12 cellular contexts compared by ENCODE assay signal in genomic region chr3:57062119-57062631, GRCh38. TPM values are rescaled to one million over a fixed set of nuclear protein-coding genes. Genes with fewer than 3 reads are reported as not detected.
DNase-seq lines count a peak whose midpoint lies in the region; ATAC-seq and TF ChIP-seq lines count a peak whose summit lies in the region.
"Had no signal": no experiment of that assay in that cellular context is flagged by ENCODE, and none has a peak within 500 bp of the region (broad histone marks: within the 10 kb centered on the region; RNA-seq: fewer than 3 reads in every experiment).

No MANE protein-coding gene starts in this region.

- H3K36me3 ChIP-seq in thyroid gland, result no peaks in the 10 kb centered on the region

- H3K9me3 Mint-ChIP-seq in dendritic cell treated with granulocyte-macrophage colony-stimulating factor and Interleukin-4, amounts not matched to agents 40 ng/mL and 50 ng/mL, for 4 days, result no peaks in the 10 kb centered on the region
- H3K9me3 Mint-ChIP-seq: activated naive CD8-positive, alpha-beta T cell treated with anti-CD3 and anti-CD28 coated beads for 36 hours had no signal

- H3K4me1 Mint-ChIP-seq in dendritic cell treated with granulocyte-macrophage colony-stimulating factor and Interleukin-4, amounts not matched to agents 40 ng/mL and 50 ng/mL, for 4 days (ENCODE audit: low read depth), result peaks cover 65% of the 10 kb centered on the region
- H3K4me1 Mint-ChIP-seq: activated naive CD8-positive, alpha-beta T cell treated with anti-CD3 and anti-CD28 coated beads for 36 hours had no signal

- peak overlapping the region; percentile 73 for H3K27ac Mint-ChIP-seq in dendritic cell treated with granulocyte-macrophage colony-stimulating factor and Interleukin-4, amounts not matched to agents 40 ng/mL and 50 ng/mL, for 4 days
- H3K27ac Mint-ChIP-seq: activated CD4-positive, alpha-beta T cell treated with anti-CD3 and anti-CD28 coated beads for 36 hours; activated naive CD8-positive, alpha-beta T cell treated with anti-CD3 and anti-CD28 coated beads for 36 hours had no signal

- H3K36me3 Mint-ChIP-seq in dendritic cell treated with granulocyte-macrophage colony-stimulating factor and Interleukin-4, amounts not matched to agents 40 ng/mL and 50 ng/mL, for 4 days (ENCODE audit: low read depth), result no peaks in the 10 kb centered on the region
- H3K36me3 Mint-ChIP-seq: activated naive CD8-positive, alpha-beta T cell treated with anti-CD3 and anti-CD28 coated beads for 36 hours had no signal

- no peaks in the 10 kb centered on the region for H3K27me3 Mint-ChIP-seq in dendritic cell treated with granulocyte-macrophage colony-stimulating factor and Interleukin-4, amounts not matched to agents 40 ng/mL and 50 ng/mL, for 4 days
- H3K27me3 Mint-ChIP-seq: activated CD4-positive, alpha-beta T cell treated with anti-CD3 and anti-CD28 coated beads for 36 hours had no signal

- H3K27me3 ChIP-seq in layer of hippocampus (ENCODE audit: control insufficient read depth, insufficient read depth, low read length) (no peaks in the 10 kb centered on the region), thyroid gland (no peaks in the 10 kb centered on the region)

- DNase-seq in Kasumi-1 (lab: John Stamatoyannopoulos, UW), result peak; percentile 21
- DNase-seq in thyroid gland, result peak; percentile 86 to 88
- DNase-seq in NCI-H2081 treated with DMSO at 0.1 percent for 48 hours (lab: John Stamatoyannopoulos, UW), result no peak
- DNase-seq: activated CD4-positive, alpha-beta T cell treated with anti-CD3 and anti-CD28 coated beads for 36 hours; activated naive CD8-positive, alpha-beta T cell treated with anti-CD3 and anti-CD28 coated beads for 36 hours; erythroblast; NCI-H146 had no signal

- TF ChIP-seq CTCF in thyroid gland (IDR thresholded peaks at IDR 0.05), result no peak

- no peaks in the 10 kb centered on the region for H3K9me3 ChIP-seq in thyroid gland

- H3K27ac ChIP-seq in layer of hippocampus (ENCODE audit: low read depth, low read length) (peak overlapping the region; percentile 60), thyroid gland (peak overlapping the region in 2 of 3 donors; percentile 73 to 78)

- no peak overlapping the region for H3K4me3 Mint-ChIP-seq in dendritic cell treated with granulocyte-macrophage colony-stimulating factor and Interleukin-4, amounts not matched to agents 40 ng/mL and 50 ng/mL, for 4 days
- H3K4me3 Mint-ChIP-seq: activated CD4-positive, alpha-beta T cell treated with anti-CD3 and anti-CD28 coated beads for 36 hours; activated naive CD8-positive, alpha-beta T cell treated with anti-CD3 and anti-CD28 coated beads for 36 hours had no signal

- WGBS in thyroid gland, 2 donors, result 6 to 22% methylated on average over 6 to 9 of the region's 9 CpGs

- peaks cover 13 to 30% of the 10 kb centered on the region in 2 donors for H3K4me1 ChIP-seq in thyroid gland

- no peak overlapping the region for H3K4me3 ChIP-seq in thyroid gland (replicated peaks in 1 of 3)

- intact Hi-C loops in dendritic cell treated with granulocyte-macrophage colony-stimulating factor and Interleukin-4, amounts not matched to agents 40 ng/mL and 50 ng/mL, for 4 days (cut with micrococcal nuclease), result no loop called here
- intact Hi-C loops in thyroid gland (cut with DNase I), result no loop called here

- no peak for ATAC-seq in HG03565 (IDR thresholded peaks at IDR 0.05; ENCODE audit: unreplicated experiment)
- ATAC-seq in GM19351 (IDR thresholded peaks at IDR 0.05; ENCODE audit: unreplicated experiment), result no peak
- ATAC-seq: activated CD4-positive, alpha-beta T cell treated with anti-CD3 and anti-CD28 coated beads for 36 hours had no signal

- no peak for TF ChIP-seq POLR2A in thyroid gland (IDR thresholded peaks at IDR 0.05)

RNA-seq across cellular contexts. Expression of gene SPATA12, which starts 1.7 kb away (rescaled TPM):
- total RNA-seq in thyroid gland, result not detected
- total RNA-seq: activated CD4-positive, alpha-beta T cell treated with anti-CD3 and anti-CD28 coated beads for 36 hours; activated naive CD8-positive, alpha-beta T cell treated with anti-CD3 and anti-CD28 coated beads for 36 hours; lower leg skin had no signal
